ENCODE assay signal across 22 cellular contexts in genomic region chr6:129539032-129539431, GRCh38.
"Had no signal": no experiment of that assay in that cellular context is flagged by ENCODE, and none has a peak within 500 bp of the region (broad histone marks: within the 10 kb centered on the region; RNA-seq: fewer than 3 reads in every experiment).

No MANE protein-coding gene starts in this region.

- H3K36me3 ChIP-seq: left ventricle myocardium inferior, prostate gland, spleen, thoracic aorta, transverse colon had no signal

- H3K9ac ChIP-seq: parathyroid adenoma had no signal

- FAIRE-seq: frontal cortex, keratinocyte had no signal

- H3K4me3 ChIP-seq: coronary artery, heart left ventricle, left ventricle myocardium inferior, lung, prostate gland, spleen, stomach, thoracic aorta, transverse colon had no signal

- ATAC-seq: heart left ventricle, sciatic nerve had no signal

- H3K9me3 ChIP-seq: prostate gland, spleen, stomach, thoracic aorta, transverse colon had no signal

- H2AFZ ChIP-seq: parathyroid adenoma had no signal

- H3K27me3 ChIP-seq: heart left ventricle, spleen, stomach, transverse colon had no signal

- H3K27ac ChIP-seq: coronary artery, heart left ventricle, left ventricle myocardium inferior, parathyroid adenoma, prostate gland, spleen, stomach, thoracic aorta, transverse colon had no signal

- H3K4me1 ChIP-seq: heart left ventricle, left ventricle myocardium inferior, parathyroid adenoma, prostate gland, spleen, stomach, transverse colon had no signal

- DNase-seq: effector CD4-positive, alpha-beta T cell; heart left ventricle; hypothalamus; left ventricle myocardium inferior; mesenchymal stem cell; midbrain; spleen; stimulated activated CD4-positive, alpha-beta T cell treated with anti-CD3 and anti-CD28 coated beads, Interleukin-15, amount 100 ng/mL, for 24 hours; stimulated activated CD4-positive, alpha-beta T cell treated with anti-CD3 and anti-CD28 coated beads, Interleukin-1b, Interleukin-23, amount 100 ng/mL, for 48 hours; stimulated activated CD4-positive, alpha-beta T cell treated with anti-CD3 and anti-CD28 coated beads, Interleukin-4, amount 100 ng/mL, for 4 hours; stimulated activated naive CD4-positive, alpha-beta T cell; stomach; substantia nigra; transverse colon had no signal

- H3K79me2 ChIP-seq: parathyroid adenoma had no signal
